18 cellular contexts compared by ENCODE assay signal in the genomic region with DNA sequence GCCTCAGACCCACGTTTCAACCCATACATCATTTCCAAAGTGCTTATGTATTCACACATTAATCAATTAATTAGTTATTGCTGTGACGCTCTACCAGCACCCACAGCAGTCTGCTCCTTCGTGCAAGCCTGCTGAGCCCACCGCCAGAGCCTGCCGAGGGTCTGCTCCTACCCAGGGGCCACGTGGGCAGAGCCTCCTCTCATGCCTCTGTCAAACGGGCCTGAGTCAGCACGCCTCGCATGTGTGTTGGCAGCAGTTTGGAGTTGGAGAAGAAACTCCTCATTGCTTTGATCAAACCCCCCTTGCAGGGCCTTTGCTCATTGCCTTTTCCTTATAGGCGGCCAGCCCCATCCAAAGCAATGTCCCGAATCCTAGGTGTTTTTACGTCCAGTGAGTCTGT.
"Had no signal": no experiment of that assay in that cellular context is flagged by ENCODE, and none has a peak within 500 bp of the region (broad histone marks: within the 10 kb centered on the region; RNA-seq: fewer than 3 reads in every experiment).

No MANE protein-coding gene starts in this region.

- ATAC-seq: Panc1, PC-3 had no signal

- H3K9ac ChIP-seq: SK-N-SH had no signal

- DNase-seq: KBM-7, NCI-H1092, NCI-H1436, NCI-H187, NCI-H2029, NCI-H2081 treated with DMSO at 0.1 percent for 48 hours, NCI-H2171, NCI-H226, NCI-H446, NCI-H510A, NCI-H524 treated with DMSO at 0.1 percent for 48 hours, NCI-H69, NCI-H774, PC-3, SHP77, SK-N-SH had no signal

- H3K4me2 ChIP-seq: SK-N-SH had no signal

- H3K27ac ChIP-seq: RWPE1 had no signal

- H3K9me3 ChIP-seq: SK-N-SH had no signal
